7 cellular contexts compared by ENCODE assay signal in genomic region chr9:29211681-29212589, GRCh38. TPM values are rescaled to one million over a fixed set of nuclear protein-coding genes. Genes with fewer than 3 reads are reported as not detected.
A peak's percentile ranks its signal among the peaks of the same experiment; 100 is the strongest.
DNase-seq lines count a peak whose midpoint lies in the region; FAIRE-seq and TF ChIP-seq lines count a peak whose summit lies in the region.

No MANE protein-coding gene starts in this region.

- H3K4me3 ChIP-seq in foreskin fibroblast (ENCODE audit: low read depth in 1 of 2, low read length in 2 of 2) (no peak overlapping the region), urinary bladder (ENCODE audit: low read depth, low read length) (peak overlapping the region; percentile 32)

- H3K4me3 Mint-ChIP-seq in activated CD4-positive, alpha-beta T cell treated with anti-CD3 and anti-CD28 coated beads, Interleukin-2, amount 10 ng/mL, durations not matched to agents 7 days and 5 days = no peak overlapping the region
- H3K4me3 Mint-ChIP-seq in nephron = peak overlapping the region; percentile 92 to 94 (median 94)

- H3K27ac Mint-ChIP-seq in activated CD4-positive, alpha-beta T cell treated with anti-CD3 and anti-CD28 coated beads, Interleukin-2, amount 10 ng/mL, durations not matched to agents 7 days and 5 days = no peak overlapping the region
- peak overlapping the region in 1 of 3 experiments; percentile 10 for H3K27ac Mint-ChIP-seq in nephron

- no peaks in the 10 kb centered on the region for H3K4me1 ChIP-seq in urinary bladder (ENCODE audit: insufficient read depth)

- peak; percentile 66 for FAIRE-seq in H54 (lab: Jason Lieb, UNC)

- peaks cover 8% of the 10 kb centered on the region for H3K4me1 Mint-ChIP-seq in activated CD4-positive, alpha-beta T cell treated with anti-CD3 and anti-CD28 coated beads, Interleukin-2, amount 10 ng/mL, durations not matched to agents 7 days and 5 days
- H3K4me1 Mint-ChIP-seq in nephron = peaks cover 20% of the 10 kb centered on the region

- under 1% methylated on average over 71 of the region's 71 CpGs for WGBS in urinary bladder

- H3K36me3 ChIP-seq in urinary bladder (ENCODE audit: insufficient read depth) = no peaks in the 10 kb centered on the region

- in situ Hi-C loops in GM13976 (cut with MboI; ENCODE audit: low sequenced_read_pairs, unreplicated experiment) = no loop called here

- no peaks in the 10 kb centered on the region for H3K9me3 Mint-ChIP-seq in activated CD4-positive, alpha-beta T cell treated with anti-CD3 and anti-CD28 coated beads, Interleukin-2, amount 10 ng/mL, durations not matched to agents 7 days and 5 days
- H3K9me3 Mint-ChIP-seq in nephron = no peaks in the 10 kb centered on the region

- DNase-seq in GM13976 (ENCODE audit: low spot score) = peak; percentile 80
- DNase-seq in H54 (ENCODE audit: insufficient read length, low spot score) = peak; percentile 82
- peak; percentile 3 for DNase-seq in M059J (ENCODE audit: low read depth)
- DNase-seq in activated CD4-positive, alpha-beta T cell treated with anti-CD3 and anti-CD28 coated beads, Interleukin-2, amount 10 ng/mL, durations not matched to agents 7 days and 5 days = peak; percentile 8
- DNase-seq in foreskin fibroblast = peak; percentile 0 to 25

- TF ChIP-seq CTCF in GM13976 (IDR thresholded peaks at IDR 0.05; ENCODE audit: borderline replicate concordance, control extremely low read depth, extremely low read depth, insufficient read depth, missing control alignments) = peak; percentile 88
- peak; percentile 25 for TF ChIP-seq CTCF in foreskin fibroblast (IDR thresholded peaks at IDR 0.05; ENCODE audit: low read depth, low read length)
- peak; percentile 89 to 95 (median 95) for TF ChIP-seq CTCF in nephron (IDR thresholded peaks at IDR 0.05; ENCODE audit: unreplicated experiment in 3 of 3)

- H3K36me3 Mint-ChIP-seq in activated CD4-positive, alpha-beta T cell treated with anti-CD3 and anti-CD28 coated beads, Interleukin-2, amount 10 ng/mL, durations not matched to agents 7 days and 5 days (ENCODE audit: low read depth) = no peaks in the 10 kb centered on the region
- no peaks in the 10 kb centered on the region for H3K36me3 Mint-ChIP-seq in nephron (ENCODE audit: low read depth)

- CTCF ChIA-PET in activated CD4-positive, alpha-beta T cell treated with anti-CD3 and anti-CD28 coated beads, Interleukin-2, amount 10 ng/mL, durations not matched to agents 7 days and 5 days (lab: Charles Lee) = no interaction called here

- H3K27ac ChIP-seq in urinary bladder (ENCODE audit: low read depth) = no peak overlapping the region

- POLR2A ChIA-PET in activated CD4-positive, alpha-beta T cell treated with anti-CD3 and anti-CD28 coated beads, Interleukin-2, amount 10 ng/mL, durations not matched to agents 7 days and 5 days (lab: Charles Lee) = no interaction called here

- no peak for TF ChIP-seq POLR2A in H54 (IDR thresholded peaks at IDR 0.05; ENCODE audit: low read depth, low read length)

- peaks cover 43% of the 10 kb centered on the region for H3K27me3 Mint-ChIP-seq in activated CD4-positive, alpha-beta T cell treated with anti-CD3 and anti-CD28 coated beads, Interleukin-2, amount 10 ng/mL, durations not matched to agents 7 days and 5 days
- peaks cover 49% of the 10 kb centered on the region for H3K27me3 Mint-ChIP-seq in nephron (ENCODE audit: low read depth)

RNA-seq across cellular contexts. Expression of gene LINGO2, which starts 1.5 kb away (rescaled TPM):
- 0.15 and 0.32 TPM in 2 replicates for total RNA-seq in M059J (2014; rRNA removed; shearing (Covaris generic))
- not detected for total RNA-seq in activated CD4-positive, alpha-beta T cell treated with anti-CD3 and anti-CD28 coated beads, Interleukin-2, amount 10 ng/mL, durations not matched to agents 7 days and 5 days
- total RNA-seq in urinary bladder = 5.7 TPM
- polyA plus RNA-seq in urinary bladder = 0.73 TPM

Comparison
In these comparisons a context has a peak if more than half of its experiments do, and no peak if none do; other contexts are left out.
1. DNase-seq: peak in every context shown above with its lines; median percentile 82 in H54; 80 in GM13976; 12 in foreskin fibroblast; 8 in activated CD4-positive, alpha-beta T cell treated with anti-CD3 and anti-CD28 coated beads, Interleukin-2, amount 10 ng/mL, durations not matched to agents 7 days and 5 days; 3 in M059J.
2. CTCF ChIP-seq: peak in every context shown above with its lines; median percentile 95 in nephron; 88 in GM13976; 25 in foreskin fibroblast.